ENCODE assay signal across 2 cellular contexts in the genomic region with DNA sequence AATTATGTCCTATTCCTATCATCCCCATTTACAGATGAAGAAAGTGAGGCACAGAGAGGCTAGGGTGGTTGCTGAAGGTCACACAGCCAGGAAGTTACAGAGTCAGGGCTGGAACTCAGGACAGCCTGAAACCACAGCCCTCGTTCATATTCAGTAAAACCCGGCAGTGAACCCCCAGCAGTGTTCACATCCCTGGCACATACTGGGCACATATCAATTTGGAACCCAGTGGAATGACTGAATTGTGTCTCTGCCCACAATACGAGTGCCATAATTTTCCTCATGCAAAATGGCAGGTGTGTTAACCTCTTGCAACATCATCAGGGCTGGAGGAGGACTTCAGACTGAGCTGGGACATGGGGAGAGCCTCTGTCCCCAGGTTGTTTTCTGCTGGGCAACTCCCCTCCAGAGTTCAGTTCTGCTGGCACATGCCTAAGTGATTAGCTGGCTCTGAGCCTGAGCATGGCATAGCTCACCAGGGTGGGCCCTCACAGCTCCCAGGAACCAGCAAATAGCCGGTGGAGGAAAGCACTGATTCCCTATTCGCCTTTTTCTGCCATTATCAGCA.
TF ChIP-seq lines count a peak whose summit lies in the region.

No MANE protein-coding gene starts in this region.

TF ChIP-seq in A549, 52 proteins besides CTCF, POLR2A, EP300 and RAD21 (continued from another document):
- TF ChIP-seq KDM1A (IDR thresholded peaks at IDR 0.05; ENCODE audit: low read depth) (peak; percentile 58), CEBPB (IDR thresholded peaks at IDR 0.05) (peak in 1 of 2 experiments; percentile 60; a peak in 1 of 4 replicates), ZFP36 (IDR thresholded peaks at IDR 0.05; ENCODE audit: borderline replicate concordance, partially characterized antibody) (peak; percentile 63)

TF ChIP-seq in IMR-90, 13 proteins besides CTCF, POLR2A, EP300 and RAD21 (continued from another document):
- no peak for TF ChIP-seq BHLHE40 (IDR thresholded peaks at IDR 0.05; ENCODE audit: low read depth, low read length)
- peak; percentile 39; the same call in 1 of the 2 replicates for TF ChIP-seq CEBPB (IDR thresholded peaks at IDR 0.05; ENCODE audit: low read depth, low read length)
